ENCODE assay signal across 8 cellular contexts in genomic region chr19:57747472-57747807, GRCh38. TPM values are rescaled to one million over a fixed set of nuclear protein-coding genes. Genes with fewer than 3 reads are reported as not detected.
DNase-seq lines count a peak whose midpoint lies in the region; ATAC-seq and TF ChIP-seq lines count a peak whose summit lies in the region.

No MANE protein-coding gene starts in this region.

- H3K36me3 Mint-ChIP-seq in stimulated activated naive CD8-positive, alpha-beta T cell treated with anti-CD3 and anti-CD28 coated beads, Interleukin-15, Interleukin-2, amounts not matched to agents 100 ng/mL and 50 ng/mL, for 24 hours (ENCODE audit: low read depth), result peaks cover 52% of the 10 kb centered on the region

- peaks cover 31% of the 10 kb centered on the region for H3K9me3 Mint-ChIP-seq in stimulated activated naive CD8-positive, alpha-beta T cell treated with anti-CD3 and anti-CD28 coated beads, Interleukin-15, Interleukin-2, amounts not matched to agents 100 ng/mL and 50 ng/mL, for 24 hours

- no peak overlapping the region for H4K5ac ChIP-seq in mesendoderm (ENCODE audit: low read length)

- H3K4me3 ChIP-seq in breast epithelium (peak overlapping the region; percentile 92 to 98 (median 95)), mesendoderm (ENCODE audit: low read length) (peak overlapping the region; percentile 85)

- H4K8ac ChIP-seq in mesendoderm (ENCODE audit: low read depth, low read length), result no peak overlapping the region

- peak overlapping the region; percentile 96 for H3K27ac Mint-ChIP-seq in stimulated activated naive CD8-positive, alpha-beta T cell treated with anti-CD3 and anti-CD28 coated beads, Interleukin-15, Interleukin-2, amounts not matched to agents 100 ng/mL and 50 ng/mL, for 24 hours

- H3K4me3 Mint-ChIP-seq in stimulated activated naive CD8-positive, alpha-beta T cell treated with anti-CD3 and anti-CD28 coated beads, Interleukin-15, Interleukin-2, amounts not matched to agents 100 ng/mL and 50 ng/mL, for 24 hours, result peak overlapping the region; percentile 93

- peaks cover 25% of the 10 kb centered on the region for H3K79me1 ChIP-seq in mesendoderm (ENCODE audit: low read length)

- H2BK15ac ChIP-seq in mesendoderm (replicated peaks; ENCODE audit: low read depth), result no peak overlapping the region

- H3K27me3 ChIP-seq in breast epithelium (no peaks in the 10 kb centered on the region), mesendoderm (ENCODE audit: insufficient read depth, low read length, poor library complexity) (no peaks in the 10 kb centered on the region)

- intact Hi-C loops in breast epithelium (cut with DNase I; ENCODE audit: low total_unique reads), result no loop called here

- TF ChIP-seq POLR2A in breast epithelium (IDR thresholded peaks at IDR 0.05), result no peak

- H3K79me2 ChIP-seq in mesendoderm (ENCODE audit: control insufficient read depth, insufficient read depth, low read length), result peaks cover 30% of the 10 kb centered on the region

- H3K4me1 ChIP-seq in breast epithelium (no peaks in the 10 kb centered on the region), mesendoderm (ENCODE audit: control insufficient read depth, low read depth, low read length) (peaks cover 6% of the 10 kb centered on the region)

- ATAC-seq in stimulated activated naive CD8-positive, alpha-beta T cell treated with anti-CD3 and anti-CD28 coated beads, Interleukin-15, Interleukin-2, amounts not matched to agents 100 U/mL and 50 U/mL, for 24 hours, result no peak

- no peak overlapping the region for H2BK5ac ChIP-seq in mesendoderm (ENCODE audit: low read length)

- H3K4me2 ChIP-seq in mesendoderm (ENCODE audit: low read length), result peak overlapping the region; percentile 92

- no peaks in the 10 kb centered on the region for H3K27me3 Mint-ChIP-seq in stimulated activated naive CD8-positive, alpha-beta T cell treated with anti-CD3 and anti-CD28 coated beads, Interleukin-15, Interleukin-2, amounts not matched to agents 100 ng/mL and 50 ng/mL, for 24 hours

- WGBS in mesendoderm (ENCODE audit: extremely low coverage, insufficient coverage, low lambda C conversion rate), result no CpG with 5 or more reads among the region's 6 CpGs

- no peak overlapping the region for H2AK5ac ChIP-seq in mesendoderm (ENCODE audit: low read length)

- H3K9me3 ChIP-seq in breast epithelium, result peaks cover 43 to 49% of the 10 kb centered on the region in 2 donors

- no peak overlapping the region for H3K4ac ChIP-seq in mesendoderm (ENCODE audit: low read depth, low read length)

- peaks cover 30% of the 10 kb centered on the region for H3K4me1 Mint-ChIP-seq in stimulated activated naive CD8-positive, alpha-beta T cell treated with anti-CD3 and anti-CD28 coated beads, Interleukin-15, Interleukin-2, amounts not matched to agents 100 ng/mL and 50 ng/mL, for 24 hours (ENCODE audit: low read depth)

- peaks cover 22% of the 10 kb centered on the region for H3K36me3 ChIP-seq in breast epithelium
- peaks cover 3% of the 10 kb centered on the region for H3K36me3 ChIP-seq in mesendoderm (ENCODE audit: control insufficient read depth, insufficient read depth, low read length)

- H3K23ac ChIP-seq in mesendoderm (ENCODE audit: low read length), result no peak overlapping the region

- H2BK120ac ChIP-seq in mesendoderm (ENCODE audit: low read depth, low read length), result no peak overlapping the region

- H3K27ac ChIP-seq in breast epithelium (peak overlapping the region in 1 of 2 donors; percentile 93), mesendoderm (ENCODE audit: low read depth, low read length) (no peak overlapping the region)

- H3K9ac ChIP-seq in mesendoderm (ENCODE audit: low read length), result peak overlapping the region; percentile 84

- peak overlapping the region; percentile 94 for H3K56ac ChIP-seq in mesendoderm (ENCODE audit: low read length)

- no peak overlapping the region for H3K18ac ChIP-seq in mesendoderm (ENCODE audit: low read length)

- no peak for DNase-seq in stimulated activated naive CD8-positive, alpha-beta T cell treated with anti-CD3 and anti-CD28 coated beads, Interleukin-15, Interleukin-2, amounts not matched to agents 100 U/mL and 50 U/mL, for 24 hours
- DNase-seq in breast epithelium (ENCODE audit: low spot score in 2 of 2) (no peak), mesendoderm (peak; percentile 40), activated gamma-delta T cell (lab: John Stamatoyannopoulos, UW) (no peak), mucosa of gallbladder (ENCODE audit: low spot score) (no peak)
- DNase-seq in stimulated activated CD4-positive, alpha-beta T cell treated with anti-CD3 and anti-CD28 coated beads, Interleukin-1b, Interleukin-23, amount 100 ng/mL, for 48 hours, result no peak
- no peak for DNase-seq in activated CD8-positive, alpha-beta memory T cell treated with anti-CD3 and anti-CD28 coated beads, Interleukin-2, amount 50 U/mL, for 4 hours

- TF ChIP-seq CTCF in breast epithelium (IDR thresholded peaks at IDR 0.05), result no peak

RNA-seq across cellular contexts. Expression of gene ZNF776, which starts 0.8 kb away (rescaled TPM):
- 10 to 100 TPM in 2 of 3 donors, 1 to 10 TPM in 1; 8.5 to 31.8 (median 21.0) TPM for total RNA-seq in breast epithelium
- polyA plus RNA-seq in mesendoderm (2013, experiment 1 of 2), result 7.4 TPM
- polyA plus RNA-seq in mesendoderm (2013, experiment 2 of 2), result 7.2 TPM
- 21.6 TPM for total RNA-seq in mucosa of gallbladder

RNA-seq across cellular contexts. Expression of gene ZNF671, which starts 20.0 kb away (rescaled TPM):
- total RNA-seq in breast epithelium, result 10 to 100 TPM in 1 of 3 donors, 1 to 10 TPM in 2; 4.0 to 13.5 (median 7.9) TPM
- polyA plus RNA-seq in mesendoderm (2013, experiment 1 of 2), result 2.4 TPM
- 2.5 TPM for polyA plus RNA-seq in mesendoderm (2013, experiment 2 of 2)
- 14.9 TPM for total RNA-seq in mucosa of gallbladder

RNA-seq across cellular contexts. Expression of gene ZNF586, which starts 22.0 kb away (rescaled TPM):
- 10 to 100 TPM in 2 of 3 donors, 1 to 10 TPM in 1; 9.9 to 40.5 (median 13.4) TPM for total RNA-seq in breast epithelium
- 8.3 TPM for polyA plus RNA-seq in mesendoderm (2013, experiment 1 of 2)
- 8.8 TPM for polyA plus RNA-seq in mesendoderm (2013, experiment 2 of 2)
- total RNA-seq in mucosa of gallbladder, result 20.2 TPM

RNA-seq across cellular contexts. Expression of gene ZNF154, which starts 38.4 kb away (rescaled TPM):
- total RNA-seq in breast epithelium (1 to 10 TPM in 2 of 3 donors, under 1 TPM in 1; 0.96 to 7.8 (median 6.2) TPM), mucosa of gallbladder (11.7 TPM)
- polyA plus RNA-seq in mesendoderm (2013, experiment 1 of 2), result 5.9 TPM
- 5.8 TPM for polyA plus RNA-seq in mesendoderm (2013, experiment 2 of 2)
